10 cellular contexts compared by ENCODE assay signal in genomic region chr6:165245287-165245686, GRCh38.
A peak's percentile ranks its signal among the peaks of the same experiment; 100 is the strongest.
DNase-seq lines count a peak whose midpoint lies in the region; ATAC-seq, FAIRE-seq and TF ChIP-seq lines count a peak whose summit lies in the region.
"Had no signal": no experiment of that assay in that cellular context is flagged by ENCODE, and none has a peak within 500 bp of the region (broad histone marks: within the 10 kb centered on the region; RNA-seq: fewer than 3 reads in every experiment).

No MANE protein-coding gene starts in this region.

- H3K4me1 ChIP-seq in GM12878 (ENCODE audit: control insufficient read depth, insufficient read depth, low read length), result no peaks in the 10 kb centered on the region
- no peaks in the 10 kb centered on the region for H3K4me1 ChIP-seq in mesendoderm (ENCODE audit: control insufficient read depth, low read depth, low read length)
- H3K4me1 ChIP-seq in body of pancreas, result no peaks in the 10 kb centered on the region
- H3K4me1 ChIP-seq: uterus had no signal

- H3K27me3 ChIP-seq in GM12878 (replicated peaks in 1 of 2; ENCODE audit: control insufficient read depth in 2 of 2, insufficient read depth in 2 of 2, low read length in 1 of 2), result no peaks in the 10 kb centered on the region
- H3K27me3 ChIP-seq in mesendoderm (ENCODE audit: insufficient read depth, low read length, poor library complexity), result no peaks in the 10 kb centered on the region
- no peaks in the 10 kb centered on the region for H3K27me3 ChIP-seq in body of pancreas
- H3K27me3 ChIP-seq: uterus had no signal

- peaks cover 5% of the 10 kb centered on the region for H3K9me3 Mint-ChIP-seq in activated CD4-positive, alpha-beta memory T cell treated with anti-CD3 and anti-CD28 coated beads for 36 hours

- no peak for FAIRE-seq in GM12878 (lab: Jason Lieb, UNC)

- TF ChIP-seq CTCF in AG09319 (IDR thresholded peaks at IDR 0.05; ENCODE audit: low read depth, low read length) (peak; percentile 25), GM12878 (IDR thresholded peaks at IDR 0.05 in 2 of 3, conservative IDR thresholded peaks at IDR 0.05 in 1 of 3; ENCODE audit: control insufficient read depth in 2 of 3, extremely low read depth in 1 of 3, insufficient read depth in 1 of 3, low read depth in 3 of 3, low read length in 3 of 3) (no peak; a peak in 1 of 6 replicates), body of pancreas (IDR thresholded peaks at IDR 0.05) (no peak)

- TF ChIP-seq RAD21 in GM12878 (IDR thresholded peaks at IDR 0.05; ENCODE audit: insufficient read depth, low read depth, low read length), result 0 out of 2 replicates have a peak, but pooled peaks have one; percentile 10

- H4K20me1 ChIP-seq in GM12878 (ENCODE audit: control insufficient read depth, insufficient read depth), result no peaks in the 10 kb centered on the region

- H2BK120ac ChIP-seq in mesendoderm (ENCODE audit: low read depth, low read length), result no peak overlapping the region

- no peak overlapping the region for H2AK5ac ChIP-seq in mesendoderm (ENCODE audit: low read length)

- no peak overlapping the region for H3K56ac ChIP-seq in mesendoderm (ENCODE audit: low read length)

- no peak overlapping the region for H3K4ac ChIP-seq in mesendoderm (ENCODE audit: low read depth, low read length)

- no peak overlapping the region for H3K4me3 Mint-ChIP-seq in activated CD4-positive, alpha-beta memory T cell treated with anti-CD3 and anti-CD28 coated beads for 36 hours

- H3K4me3 ChIP-seq in Jurkat, Clone E6-1 (ENCODE audit: low read length), result no peak overlapping the region
- H3K4me3 ChIP-seq in GM12878 (no peak overlapping the region), mesendoderm (ENCODE audit: low read length) (no peak overlapping the region), body of pancreas (no peak overlapping the region)
- H3K4me3 ChIP-seq: uterus had no signal

- no peaks in the 10 kb centered on the region for H3K79me1 ChIP-seq in mesendoderm (ENCODE audit: low read length)

- H3K79me2 ChIP-seq in GM12878 (ENCODE audit: control insufficient read depth, insufficient read depth, low read length), result no peaks in the 10 kb centered on the region
- no peaks in the 10 kb centered on the region for H3K79me2 ChIP-seq in mesendoderm (ENCODE audit: control insufficient read depth, insufficient read depth, low read length)

- TF ChIP-seq POLR2A in GM12878 (IDR thresholded peaks at IDR 0.05; ENCODE audit: low read depth, low read length), result no peak
- no peak for TF ChIP-seq POLR2A in body of pancreas (IDR thresholded peaks at IDR 0.05)

- H2BK15ac ChIP-seq in mesendoderm (replicated peaks; ENCODE audit: low read depth), result no peak overlapping the region

- H3K18ac ChIP-seq in mesendoderm (ENCODE audit: low read length), result no peak overlapping the region

- in situ Hi-C loops in GM12878 (cut with MboI), result no loop called here

- H3K9me3 ChIP-seq in GM12878 (replicated peaks; ENCODE audit: control insufficient read depth, insufficient read depth, low read length) (no peaks in the 10 kb centered on the region), body of pancreas (no peaks in the 10 kb centered on the region)
- H3K9me3 ChIP-seq: uterus had no signal

- SMC1A ChIA-PET in GM12878 (lab: Charles Lee; ENCODE audit: uncharacterized antibody, unreplicated experiment), result no interaction called here

- DNase-seq in AG09319 (ENCODE audit: extremely low read depth, low read depth) (no peak), GM12878 (ENCODE audit: low read depth, low spot score) (no peak), mesendoderm (peak; percentile 16), body of pancreas (no peak), 8988T (no peak), NCI-H2029 (lab: John Stamatoyannopoulos, UW) (no peak)
- peak; percentile 35 for DNase-seq in Jurkat, Clone E6-1 (ENCODE audit: low read depth, low spot score)
- no peak for DNase-seq in activated CD4-positive, alpha-beta memory T cell treated with anti-CD3 and anti-CD28 coated beads for 36 hours
- DNase-seq: NCI-H1417 treated with DMSO at 0.1 percent for 48 hours, uterus had no signal

- POLR2A ChIA-PET in GM12878 (lab: Charles Lee), result no interaction called here
- POLR2A ChIA-PET in activated CD4-positive, alpha-beta memory T cell treated with anti-CD3 and anti-CD28 coated beads for 36 hours (lab: Charles Lee), result no interaction called here

- no peaks in the 10 kb centered on the region for H3K27me3 Mint-ChIP-seq in activated CD4-positive, alpha-beta memory T cell treated with anti-CD3 and anti-CD28 coated beads for 36 hours

- H4K5ac ChIP-seq in mesendoderm (ENCODE audit: low read length), result no peak overlapping the region

- H3K4me2 ChIP-seq in GM12878 (ENCODE audit: control insufficient read depth, insufficient read depth) (no peak overlapping the region), mesendoderm (ENCODE audit: low read length) (no peak overlapping the region)

- H3K27ac Mint-ChIP-seq in activated CD4-positive, alpha-beta memory T cell treated with anti-CD3 and anti-CD28 coated beads for 36 hours, result no peak overlapping the region

- no peaks in the 10 kb centered on the region for H3K36me3 ChIP-seq in GM12878 (ENCODE audit: control insufficient read depth in 2 of 2, insufficient read depth in 2 of 2, low read length in 1 of 2)
- no peaks in the 10 kb centered on the region for H3K36me3 ChIP-seq in mesendoderm (ENCODE audit: control insufficient read depth, insufficient read depth, low read length)
- H3K36me3 ChIP-seq in body of pancreas (replicated peaks in 1 of 2; ENCODE audit: insufficient read depth in 1 of 2, low read depth in 2 of 2), result no peaks in the 10 kb centered on the region
- H3K36me3 ChIP-seq: uterus had no signal

- no peak overlapping the region for H2BK5ac ChIP-seq in mesendoderm (ENCODE audit: low read length)

- H4K8ac ChIP-seq in mesendoderm (ENCODE audit: low read depth, low read length), result no peak overlapping the region

- TF ChIP-seq EP300 in GM12878 (IDR thresholded peaks at IDR 0.05; ENCODE audit: borderline replicate concordance in 1 of 2, control insufficient read depth in 1 of 2, low read depth in 2 of 2, low read length in 2 of 2), result no peak

- H3K23ac ChIP-seq in mesendoderm (ENCODE audit: low read length), result no peak overlapping the region

- 35% methylated on average over 4 of the region's 4 CpGs for WGBS in GM12878 (ENCODE audit: insufficient coverage, insufficient replicate concordance, low lambda C conversion rate, missing lambda C conversion rate)
- WGBS in mesendoderm (ENCODE audit: extremely low coverage, insufficient coverage, low lambda C conversion rate), result no CpG with 5 or more reads among the region's 4 CpGs
- WGBS in body of pancreas, 2 donors, result 30 to 36% methylated on average over 4 of the region's 4 CpGs

- no peak overlapping the region for H3K9ac ChIP-seq in GM12878 (ENCODE audit: control insufficient read depth, insufficient read depth, low read length)
- no peak overlapping the region for H3K9ac ChIP-seq in mesendoderm (ENCODE audit: low read length)

- ATAC-seq in GM12878 (no peak), body of pancreas (no peak)

- H3K27ac ChIP-seq in GM12878 (ENCODE audit: control insufficient read depth, insufficient read depth), result no peak overlapping the region
- no peak overlapping the region for H3K27ac ChIP-seq in mesendoderm (ENCODE audit: low read depth, low read length)
- H3K27ac ChIP-seq in body of pancreas, result no peak overlapping the region
- H3K27ac ChIP-seq: uterus had no signal

- intact Hi-C loops in GM12878 (cut with micrococcal nuclease; ENCODE audit: unreplicated experiment) (no loop called here), body of pancreas (cut with DNase I) (no loop called here)
- intact Hi-C loops in activated CD4-positive, alpha-beta memory T cell treated with anti-CD3 and anti-CD28 coated beads for 36 hours (cut with micrococcal nuclease), result no loop called here

- RAD21 ChIA-PET in GM12878 (lab: Charles Lee; ENCODE audit: unreplicated experiment), result no interaction called here

- no peaks in the 10 kb centered on the region for H3K36me3 Mint-ChIP-seq in activated CD4-positive, alpha-beta memory T cell treated with anti-CD3 and anti-CD28 coated beads for 36 hours

- CTCF ChIA-PET in GM12878 (lab: Yijun Ruan, JAX), result interaction anchor here (0.5 to 0.8 kb wide), 2 partner anchors 1055 to 1983 kb away, joined by 3 read pairs; no protein-coding TSS in a partner anchor
- CTCF ChIA-PET in activated CD4-positive, alpha-beta memory T cell treated with anti-CD3 and anti-CD28 coated beads for 36 hours (lab: Charles Lee), result no interaction called here

- no peak overlapping the region for H2AFZ ChIP-seq in GM12878 (ENCODE audit: control insufficient read depth, low read depth, low read length)

- H3K4me1 Mint-ChIP-seq in activated CD4-positive, alpha-beta memory T cell treated with anti-CD3 and anti-CD28 coated beads for 36 hours (ENCODE audit: low read depth), result no peaks in the 10 kb centered on the region

- no TSS peak for BruUV-seq in GM12878 (replicated peaks; lab: Mats Ljungman, UMichigan)

TF ChIP-seq in GM12878, 131 proteins besides CTCF, POLR2A, EP300 and RAD21:
- TF ChIP-seq ESRRA (IDR thresholded peaks at IDR 0.05; ENCODE audit: low read length) (no peak), SIX5 (IDR thresholded peaks at IDR 0.05; ENCODE audit: low read depth, low read length, severe bottlenecking) (no peak), YY1 (IDR thresholded peaks at IDR 0.05; ENCODE audit: low read depth, low read length) (no peak), NR2C2 (IDR thresholded peaks at IDR 0.05; ENCODE audit: borderline replicate concordance, control insufficient read depth, insufficient read length, low read depth) (no peak), ASH2L (IDR thresholded peaks at IDR 0.05; ENCODE audit: borderline replicate concordance, low read depth) (no peak), CHD4 (IDR thresholded peaks at IDR 0.05) (no peak), POU2F2 (IDR thresholded peaks at IDR 0.05; ENCODE audit: borderline replicate concordance, low read depth, low read length) (no peak), TAF1 (IDR thresholded peaks at IDR 0.05; ENCODE audit: borderline replicate concordance, low read depth, low read length) (no peak)

Comparison
In these comparisons a context has a peak if more than half of its experiments do, and no peak if none do; other contexts are left out.
1. DNase-seq: peak in Jurkat, Clone E6-1 (single experiment) and mesendoderm (single experiment); none in AG09319 (single experiment), GM12878 (single experiment), body of pancreas (0 of 4), activated CD4-positive, alpha-beta memory T cell treated with anti-CD3 and anti-CD28 coated beads for 36 hours (single experiment), 8988T (single experiment) and NCI-H2029 (single experiment).